ENCODE assay signal across 12 cellular contexts in the genomic region with DNA sequence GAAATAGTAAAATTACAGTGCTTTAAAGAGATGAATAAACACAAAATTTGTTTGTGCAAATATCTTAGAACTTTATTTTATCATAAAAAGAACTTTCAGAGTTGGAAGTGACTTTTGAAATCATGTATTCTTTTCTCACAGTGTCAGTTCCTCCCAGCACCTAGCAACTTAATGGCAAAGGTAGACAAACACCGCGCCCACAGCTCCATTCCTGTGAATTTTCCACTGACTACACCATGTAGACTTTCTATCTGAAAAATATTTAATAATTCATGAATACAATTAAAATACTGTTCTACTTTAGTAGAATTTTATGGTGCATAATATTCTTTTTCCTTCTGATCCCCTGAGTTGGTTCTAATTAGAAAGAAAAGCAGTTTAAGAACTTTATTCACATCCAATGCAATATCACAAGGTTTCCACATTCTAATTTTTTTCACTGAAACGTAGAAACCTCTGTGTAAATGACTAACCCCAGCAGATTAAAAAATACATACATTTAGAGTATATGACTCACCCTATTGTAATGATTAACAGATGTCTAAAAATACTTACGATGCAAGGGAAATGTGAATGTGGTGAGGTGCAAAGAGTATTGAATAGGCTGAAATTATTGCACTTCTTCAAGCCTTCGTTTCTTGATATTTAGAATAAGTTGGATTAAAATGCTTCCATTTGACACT.
DNase-seq lines count a peak whose midpoint lies in the region; ATAC-seq and TF ChIP-seq lines count a peak whose summit lies in the region.
"Had no signal": no experiment of that assay in that cellular context is flagged by ENCODE, and none has a peak within 500 bp of the region (broad histone marks: within the 10 kb centered on the region; RNA-seq: fewer than 3 reads in every experiment).

No MANE protein-coding gene starts in this region.

- H3K4me1 Mint-ChIP-seq in T-helper 17 cell = no peaks in the 10 kb centered on the region

- H3K27me3 Mint-ChIP-seq in T-helper 17 cell = no peaks in the 10 kb centered on the region
- H3K27me3 Mint-ChIP-seq: activated naive CD8-positive, alpha-beta T cell had no signal

- ATAC-seq in GM18499 (IDR thresholded peaks at IDR 0.05; ENCODE audit: insufficient read depth, unreplicated experiment) (peak; percentile 67), GM21717 (IDR thresholded peaks at IDR 0.05; ENCODE audit: unreplicated experiment) (peak; percentile 66), HG03432 (IDR thresholded peaks at IDR 0.05; ENCODE audit: unreplicated experiment) (peak; percentile 82), T-helper 17 cell (no peak)
- no peak for ATAC-seq in activated CD4-positive, CD25-positive, alpha-beta regulatory T cell treated with anti-CD3 and anti-CD28 coated beads, Interleukin-2, amount 50 U/mL, for 24 hours

- H3K9me3 ChIP-seq in T-helper 17 cell (ENCODE audit: control insufficient read depth, low read length, poor library complexity, severe bottlenecking) = no peaks in the 10 kb centered on the region
- H3K9me3 ChIP-seq: thoracic aorta had no signal

- H3K4me3 Mint-ChIP-seq in T-helper 17 cell = no peak overlapping the region
- H3K4me3 Mint-ChIP-seq: activated naive CD8-positive, alpha-beta T cell had no signal

- DNase-seq in epithelial cell of esophagus (ENCODE audit: low read depth) (peak; percentile 23), T-helper 17 cell (no peak), cerebellar cortex (ENCODE audit: low spot score) (no peak), ureter (ENCODE audit: low spot score) (no peak)
- DNase-seq: T-helper 1 cell had no signal

- no peak overlapping the region for H3K4me3 ChIP-seq in epithelial cell of esophagus (ENCODE audit: low read length)
- H3K4me3 ChIP-seq: skin epidermis, thoracic aorta had no signal

- TF ChIP-seq CTCF in epithelial cell of esophagus (IDR thresholded peaks at IDR 0.05; ENCODE audit: insufficient read depth, low read depth, low read length, missing control alignments) = no peak

- H3K27ac Mint-ChIP-seq in T-helper 17 cell = no peak overlapping the region
- H3K27ac Mint-ChIP-seq: activated naive CD8-positive, alpha-beta T cell had no signal

- no peaks in the 10 kb centered on the region for H3K36me3 Mint-ChIP-seq in T-helper 17 cell (ENCODE audit: low read depth)
- H3K36me3 Mint-ChIP-seq: activated naive CD8-positive, alpha-beta T cell had no signal

Comparison
In these comparisons a context has a peak if more than half of its experiments do, and no peak if none do; other contexts are left out.
1. ATAC-seq: peak in GM18499 (single experiment), GM21717 (single experiment) and HG03432 (single experiment); none in T-helper 17 cell (single experiment) and activated CD4-positive, CD25-positive, alpha-beta regulatory T cell treated with anti-CD3 and anti-CD28 coated beads, Interleukin-2, amount 50 U/mL, for 24 hours (0 of 2).